Comparison of ENCODE assay signal across 1 cellular context in the genomic region with DNA sequence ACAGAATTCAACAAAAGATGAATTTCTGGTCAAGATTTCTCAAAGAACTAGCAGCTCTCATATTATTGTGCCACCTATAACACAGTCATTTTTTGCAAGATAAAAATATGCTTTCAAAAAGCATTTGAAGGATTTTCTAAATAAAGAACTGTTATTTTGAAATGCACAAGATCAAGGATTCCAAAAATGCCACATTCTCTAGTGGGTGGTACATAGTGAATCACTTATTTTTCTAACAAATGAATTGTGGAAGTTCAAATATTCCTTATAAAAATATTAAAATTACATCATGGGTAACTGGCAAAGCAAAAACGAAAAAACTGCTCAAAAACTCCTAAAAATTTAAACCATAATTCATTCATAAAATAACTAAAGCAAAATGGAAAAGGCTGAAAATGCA.
TF ChIP-seq lines count a peak whose summit lies in the region.

No MANE protein-coding gene starts in this region.

TF ChIP-seq in SK-N-SH treated with all-trans-retinoic acid at 6 μM for 48 hours, 23 proteins besides CTCF, POLR2A, EP300 and RAD21 (continued from another document):
- TF ChIP-seq BACH2 (CRISPR knock-in tag; IDR thresholded peaks at IDR 0.05; ENCODE audit: borderline replicate concordance) (no peak), RARB (CRISPR knock-in tag; IDR thresholded peaks at IDR 0.05) (no peak), SNAI2 (CRISPR knock-in tag; IDR thresholded peaks at IDR 0.05) (no peak), OSR1 (CRISPR knock-in tag; IDR thresholded peaks at IDR 0.05) (no peak)
- TF ChIP-seq, protein P1, sequence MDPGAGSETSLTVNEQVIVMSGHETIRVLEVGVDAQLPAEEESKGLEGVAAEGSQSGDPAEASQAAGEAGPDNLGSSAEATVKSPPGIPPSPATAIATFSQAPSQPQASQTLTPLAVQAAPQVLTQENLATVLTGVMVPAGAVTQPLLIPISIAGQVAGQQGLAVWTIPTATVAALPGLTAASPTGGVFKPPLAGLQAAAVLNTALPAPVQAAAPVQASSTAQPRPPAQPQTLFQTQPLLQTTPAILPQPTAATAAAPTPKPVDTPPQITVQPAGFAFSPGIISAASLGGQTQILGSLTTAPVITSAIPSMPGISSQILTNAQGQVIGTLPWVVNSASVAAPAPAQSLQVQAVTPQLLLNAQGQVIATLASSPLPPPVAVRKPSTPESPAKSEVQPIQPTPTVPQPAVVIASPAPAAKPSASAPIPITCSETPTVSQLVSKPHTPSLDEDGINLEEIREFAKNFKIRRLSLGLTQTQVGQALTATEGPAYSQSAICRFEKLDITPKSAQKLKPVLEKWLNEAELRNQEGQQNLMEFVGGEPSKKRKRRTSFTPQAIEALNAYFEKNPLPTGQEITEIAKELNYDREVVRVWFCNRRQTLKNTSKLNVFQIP (CRISPR knock-in tag; IDR thresholded peaks at IDR 0.05; ENCODE audit: borderline replicate concordance, low read depth), result no peak
- TF ChIP-seq, protein P2, sequence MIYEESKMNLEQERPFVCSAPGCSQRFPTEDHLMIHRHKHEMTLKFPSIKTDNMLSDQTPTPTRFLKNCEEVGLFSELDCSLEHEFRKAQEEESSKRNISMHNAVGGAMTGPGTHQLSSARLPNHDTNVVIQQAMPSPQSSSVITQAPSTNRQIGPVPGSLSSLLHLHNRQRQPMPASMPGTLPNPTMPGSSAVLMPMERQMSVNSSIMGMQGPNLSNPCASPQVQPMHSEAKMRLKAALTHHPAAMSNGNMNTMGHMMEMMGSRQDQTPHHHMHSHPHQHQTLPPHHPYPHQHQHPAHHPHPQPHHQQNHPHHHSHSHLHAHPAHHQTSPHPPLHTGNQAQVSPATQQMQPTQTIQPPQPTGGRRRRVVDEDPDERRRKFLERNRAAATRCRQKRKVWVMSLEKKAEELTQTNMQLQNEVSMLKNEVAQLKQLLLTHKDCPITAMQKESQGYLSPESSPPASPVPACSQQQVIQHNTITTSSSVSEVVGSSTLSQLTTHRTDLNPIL (CRISPR knock-in tag; IDR thresholded peaks at IDR 0.05; ENCODE audit: low read depth), result no peak
- TF ChIP-seq, protein P3, sequence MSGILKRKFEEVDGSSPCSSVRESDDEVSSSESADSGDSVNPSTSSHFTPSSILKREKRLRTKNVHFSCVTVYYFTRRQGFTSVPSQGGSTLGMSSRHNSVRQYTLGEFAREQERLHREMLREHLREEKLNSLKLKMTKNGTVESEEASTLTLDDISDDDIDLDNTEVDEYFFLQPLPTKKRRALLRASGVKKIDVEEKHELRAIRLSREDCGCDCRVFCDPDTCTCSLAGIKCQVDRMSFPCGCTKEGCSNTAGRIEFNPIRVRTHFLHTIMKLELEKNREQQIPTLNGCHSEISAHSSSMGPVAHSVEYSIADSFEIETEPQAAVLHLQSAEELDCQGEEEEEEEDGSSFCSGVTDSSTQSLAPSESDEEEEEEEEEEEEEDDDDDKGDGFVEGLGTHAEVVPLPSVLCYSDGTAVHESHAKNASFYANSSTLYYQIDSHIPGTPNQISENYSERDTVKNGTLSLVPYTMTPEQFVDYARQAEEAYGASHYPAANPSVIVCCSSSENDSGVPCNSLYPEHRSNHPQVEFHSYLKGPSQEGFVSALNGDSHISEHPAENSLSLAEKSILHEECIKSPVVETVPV (CRISPR knock-in tag; IDR thresholded peaks at IDR 0.05), result no peak
